In genomic region chr14:92922883-92923743, GRCh38 we compare ENCODE assay signal across 9 cellular contexts. TPM values are rescaled to one million over a fixed set of nuclear protein-coding genes. Genes with fewer than 3 reads are reported as not detected.
DNase-seq lines count a peak whose midpoint lies in the region; ATAC-seq and TF ChIP-seq lines count a peak whose summit lies in the region.
"Had no signal": no experiment of that assay in that cellular context is flagged by ENCODE, and none has a peak within 500 bp of the region (broad histone marks: within the 10 kb centered on the region; RNA-seq: fewer than 3 reads in every experiment).

Gene CHGA, plus strand, starts transcription at chr14:92923150. Its CDS starts 210 bp downstream, at chr14:92923360.

- H3K9me3 Mint-ChIP-seq in activated T-cell treated with anti-CD3 and anti-CD28 coated beads, Interleukin-2, amount 50 U/mL, for 24 hours: no peaks in the 10 kb centered on the region
- H3K9me3 Mint-ChIP-seq in osteocyte (ENCODE audit: unreplicated experiment): no peaks in the 10 kb centered on the region

- no peak within 1 kb of the TSS for H3K27ac Mint-ChIP-seq in activated T-cell treated with anti-CD3 and anti-CD28 coated beads, Interleukin-2, amount 50 U/mL, for 24 hours
- no peak within 1 kb of the TSS for H3K27ac Mint-ChIP-seq in osteocyte (ENCODE audit: unreplicated experiment)

- no peak for ATAC-seq in HG02678 (IDR thresholded peaks at IDR 0.05; ENCODE audit: unreplicated experiment)

- H3K27me3 Mint-ChIP-seq in activated T-cell treated with anti-CD3 and anti-CD28 coated beads, Interleukin-2, amount 50 U/mL, for 24 hours: peaks cover 56% of the 10 kb centered on the region
- H3K27me3 Mint-ChIP-seq in osteocyte (ENCODE audit: unreplicated experiment): peaks cover 36% of the 10 kb centered on the region

- H3K36me3 Mint-ChIP-seq in activated T-cell treated with anti-CD3 and anti-CD28 coated beads, Interleukin-2, amount 50 U/mL, for 24 hours (ENCODE audit: low read depth): no peaks in the 10 kb centered on the region
- H3K36me3 Mint-ChIP-seq in osteocyte (ENCODE audit: unreplicated experiment): no peaks in the 10 kb centered on the region

- no peak within 1 kb of the TSS for H3K4me3 ChIP-seq in foreskin fibroblast (ENCODE audit: low read depth in 1 of 2, low read length in 2 of 2)

- no peak within 1 kb of the TSS for H3K4me3 Mint-ChIP-seq in activated T-cell treated with anti-CD3 and anti-CD28 coated beads, Interleukin-2, amount 50 U/mL, for 24 hours
- peak within 1 kb of the TSS; percentile 32 for H3K4me3 Mint-ChIP-seq in osteocyte (ENCODE audit: unreplicated experiment)

- peaks cover 3% of the 10 kb centered on the region for H3K4me1 Mint-ChIP-seq in activated T-cell treated with anti-CD3 and anti-CD28 coated beads, Interleukin-2, amount 50 U/mL, for 24 hours (ENCODE audit: low read depth)
- H3K4me1 Mint-ChIP-seq in osteocyte (ENCODE audit: unreplicated experiment): peaks cover 3% of the 10 kb centered on the region

- TF ChIP-seq CTCF in foreskin fibroblast (IDR thresholded peaks at IDR 0.05; ENCODE audit: low read depth, low read length) (no peak), osteocyte (IDR thresholded peaks at IDR 0.05) (no peak)

- DNase-seq in SIG-M5 treated with dmso at 0.1 percent for 504 hours (lab: John Stamatoyannopoulos, UW; ENCODE audit: unreplicated experiment) (peak; percentile 14), SIG-M5 (lab: John Stamatoyannopoulos, UW) (no peak), NCI-H524 (lab: John Stamatoyannopoulos, UW) (peak; percentile 81 to 91), foreskin fibroblast (peak; percentile 12 to 70), osteocyte (ENCODE audit: extremely low spot score, unreplicated experiment) (peak; percentile 90), HT-29 (ENCODE audit: low spot score) (no peak)
- DNase-seq in activated T-cell treated with anti-CD3 and anti-CD28 coated beads, Interleukin-2, amount 50 U/mL, for 24 hours: peak; percentile 63

RNA-seq across cellular contexts. Expression of gene CHGA, which starts in this region (rescaled TPM):
- total RNA-seq in osteocyte: 0.27 TPM in 1 of 2 replicates, not detected in the other
- not detected in 2 replicates for total RNA-seq in HT-29 (2014; rRNA removed; shearing (Covaris generic))
- total RNA-seq: activated CD8-positive, alpha-beta memory T cell treated with anti-CD3 and anti-CD28 coated beads for 36 hours had no signal

Comparison
In these comparisons a context has a peak if more than half of its experiments do, and no peak if none do; other contexts are left out.
1. DNase-seq: peak in SIG-M5 treated with dmso at 0.1 percent for 504 hours (single experiment), NCI-H524 (2 of 2), activated T-cell treated with anti-CD3 and anti-CD28 coated beads, Interleukin-2, amount 50 U/mL, for 24 hours (single experiment) and foreskin fibroblast (2 of 2); none in SIG-M5 (single experiment) and HT-29 (single experiment).
2. Peak in DNase-seq in osteocyte; RNA of the gene not detected or under 1 TPM.